1 cellular context compared by ENCODE assay signal in the genomic region with DNA sequence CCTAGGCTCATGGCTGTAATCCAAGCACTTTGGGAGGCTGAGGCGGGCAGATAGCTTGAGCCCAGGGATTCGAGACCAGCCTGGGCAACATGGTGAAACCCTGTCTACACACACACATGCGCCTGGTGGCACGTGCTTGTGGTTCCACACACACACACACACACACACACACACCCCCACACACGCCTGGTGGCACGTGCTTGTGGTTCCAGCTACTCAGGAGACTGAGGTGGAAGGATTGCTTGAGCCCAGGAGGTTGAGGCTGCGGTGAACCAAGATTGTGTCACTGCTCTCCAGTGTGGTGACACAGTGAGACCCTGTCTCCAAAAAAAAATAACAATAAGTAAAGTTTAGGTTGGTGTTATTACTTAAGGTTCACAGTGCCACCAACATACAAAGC.
TF ChIP-seq lines count a peak whose summit lies in the region.

No MANE protein-coding gene starts in this region.

TF ChIP-seq in HepG2, 621 proteins besides CTCF, POLR2A, EP300 and RAD21:
- no peak for TF ChIP-seq ETV5 (CRISPR knock-in tag; IDR thresholded peaks at IDR 0.05; ENCODE audit: borderline replicate concordance)
- TF ChIP-seq ZNF687 (CRISPR knock-in tag; IDR thresholded peaks at IDR 0.05): 0 out of 2 replicates have a peak, but pooled peaks have one; percentile 11
